10 cellular contexts compared by ENCODE assay signal in the genomic region with DNA sequence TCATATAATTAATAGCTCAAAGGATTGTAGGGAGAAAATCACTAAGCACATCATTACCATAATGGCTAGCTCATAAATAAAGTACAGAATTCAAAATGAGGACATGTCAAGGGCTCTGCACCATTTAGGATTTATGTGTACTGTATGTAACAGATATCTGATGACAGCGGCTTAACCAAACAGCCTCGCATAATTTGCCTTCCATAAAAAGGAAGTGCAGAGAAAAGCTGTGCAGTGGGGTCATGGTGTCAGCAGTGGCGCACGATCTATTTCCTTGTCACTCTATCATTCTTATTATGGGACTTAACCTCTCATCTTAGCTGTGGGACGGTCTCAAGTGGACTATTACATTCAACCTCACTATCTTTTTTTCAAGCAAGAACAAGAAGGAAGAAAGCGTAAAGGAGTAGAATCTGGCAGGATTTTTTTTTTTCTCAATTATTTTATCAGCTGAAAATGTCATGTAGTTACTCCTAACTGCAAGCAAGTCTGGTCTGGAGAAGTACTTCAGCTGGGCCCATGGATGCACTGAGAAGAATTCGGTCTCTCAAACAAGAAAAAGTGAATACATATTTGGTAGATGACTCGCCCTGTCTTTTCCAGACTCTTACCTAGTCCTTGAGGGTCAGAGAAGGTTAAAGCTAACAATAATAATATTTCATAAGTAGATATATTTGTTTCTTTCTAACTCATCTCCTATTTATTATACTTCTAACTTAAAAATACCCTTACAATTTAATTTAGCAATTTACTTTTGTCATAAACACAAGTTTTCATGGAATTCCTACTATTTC.
A peak's percentile ranks its signal among the peaks of the same experiment; 100 is the strongest.
DNase-seq lines count a peak whose midpoint lies in the region; ATAC-seq and TF ChIP-seq lines count a peak whose summit lies in the region.
"Had no signal": no experiment of that assay in that cellular context is flagged by ENCODE, and none has a peak within 500 bp of the region (broad histone marks: within the 10 kb centered on the region; RNA-seq: fewer than 3 reads in every experiment).

No MANE protein-coding gene starts in this region.

- in situ Hi-C loops in mammary epithelial cell (cut with MboI; ENCODE audit: low sequenced_read_pairs in 2 of 2), result no loop called here

- H3K27ac ChIP-seq in mammary epithelial cell (ENCODE audit: insufficient read depth, low read depth, low read length) (no peak overlapping the region), osteoblast (ENCODE audit: low read depth, low read length) (peak overlapping the region; percentile 59)

- peaks cover 34% of the 10 kb centered on the region for H3K4me1 ChIP-seq in mammary epithelial cell (ENCODE audit: insufficient read depth, low read length)
- H3K4me1 ChIP-seq in osteoblast (ENCODE audit: insufficient read depth, low read length), result peaks cover 56% of the 10 kb centered on the region
- no peaks in the 10 kb centered on the region for H3K4me1 ChIP-seq in BE2C

- no peak for TF ChIP-seq CTCF in mammary epithelial cell (conservative IDR thresholded peaks at IDR 0.05 in 1 of 2, IDR thresholded peaks at IDR 0.05 in 1 of 2; ENCODE audit: extremely low read depth in 1 of 2, insufficient read depth in 1 of 2, low read depth in 1 of 2, low read length in 2 of 2)
- no peak for TF ChIP-seq CTCF in osteoblast (IDR thresholded peaks at IDR 0.05; ENCODE audit: extremely low read depth, low read depth, low read length)
- TF ChIP-seq CTCF in BE2C (IDR thresholded peaks at IDR 0.05; ENCODE audit: low read depth, low read length), result no peak

- H3K9ac ChIP-seq in mammary epithelial cell (ENCODE audit: insufficient read depth, low read length), result no peak overlapping the region

- 94% methylated on average over 8 of the region's 8 CpGs for WGBS in mammary epithelial cell (ENCODE audit: low coverage, missing lambda C conversion rate)

- H2AFZ ChIP-seq in mammary epithelial cell (ENCODE audit: low read depth, low read length), result no peak overlapping the region
- peak overlapping the region; percentile 28 for H2AFZ ChIP-seq in osteoblast (ENCODE audit: low read length)

- DNase-seq in HCEC 1CT, result peak; percentile 2
- DNase-seq in NCI-H69 (lab: John Stamatoyannopoulos, UW), result peak; percentile 51
- DNase-seq in mammary epithelial cell, result peak; percentile 43
- peak; percentile 41 for DNase-seq in osteoblast (ENCODE audit: insufficient read length, low spot score, missing footprints)
- DNase-seq in BE2C, result no peak
- DNase-seq in ecto neural progenitor cell (ENCODE audit: low spot score), result no peak
- no peak for DNase-seq in NCI-H446 (lab: John Stamatoyannopoulos, UW)
- DNase-seq: activated naive CD4-positive, alpha-beta T cell; NCI-H2227 treated with DMSO at 0.1 percent for 48 hours had no signal

- dilution Hi-C loops in mammary epithelial cell (cut with HindIII; ENCODE audit: low sequenced_read_pairs), result no loop called here

- no peak overlapping the region for H3K4me3 ChIP-seq in mammary epithelial cell (replicated peaks in 1 of 3; ENCODE audit: insufficient read depth in 1 of 3, low read depth in 2 of 3, low read length in 3 of 3)
- H3K4me3 ChIP-seq in osteoblast (ENCODE audit: insufficient read depth, low read length), result no peak overlapping the region
- H3K4me3 ChIP-seq in BE2C (ENCODE audit: low read depth, low read length), result no peak overlapping the region

- no peak for ATAC-seq in HG03175 (IDR thresholded peaks at IDR 0.05; ENCODE audit: unreplicated experiment)

- no peaks in the 10 kb centered on the region for H3K36me3 ChIP-seq in mammary epithelial cell (ENCODE audit: insufficient read depth, low read length)
- no peaks in the 10 kb centered on the region for H3K36me3 ChIP-seq in osteoblast (ENCODE audit: insufficient read depth, low read length)
- no peaks in the 10 kb centered on the region for H3K36me3 ChIP-seq in BE2C

- H3K4me2 ChIP-seq in mammary epithelial cell (ENCODE audit: insufficient read depth, low read depth, low read length) (peak overlapping the region; percentile 25), osteoblast (ENCODE audit: insufficient read depth, low read length) (peak overlapping the region; percentile 33)

- H3K27me3 ChIP-seq in mammary epithelial cell (ENCODE audit: insufficient read depth, low read length) (no peaks in the 10 kb centered on the region), osteoblast (ENCODE audit: insufficient read depth, low read length) (no peaks in the 10 kb centered on the region), BE2C (no peaks in the 10 kb centered on the region; the same call in 1 of the 2 replicates)

- BruUV-seq in mammary epithelial cell (replicated peaks; lab: Mats Ljungman, UMichigan), result no TSS peak

- CTCF ChIA-PET in mammary epithelial cell (lab: Charles Lee; ENCODE audit: low non-redundant PET), result no interaction called here

- intact Hi-C loops in mammary epithelial cell (cut with micrococcal nuclease), result no loop called here

- H3K79me2 ChIP-seq in mammary epithelial cell (ENCODE audit: insufficient read depth, low read length), result no peaks in the 10 kb centered on the region
- H3K79me2 ChIP-seq in osteoblast (ENCODE audit: insufficient read depth, low read length), result no peaks in the 10 kb centered on the region

- H4K20me1 ChIP-seq in mammary epithelial cell (ENCODE audit: insufficient read depth, low read length), result no peaks in the 10 kb centered on the region
- no peaks in the 10 kb centered on the region for H4K20me1 ChIP-seq in osteoblast (ENCODE audit: insufficient read depth, low read length)

- H3K9me3 ChIP-seq in mammary epithelial cell (replicated peaks; ENCODE audit: insufficient read depth, low read length) (peaks cover 6% of the 10 kb centered on the region), osteoblast (ENCODE audit: low read depth, low read length) (no peaks in the 10 kb centered on the region), BE2C (no peaks in the 10 kb centered on the region)

Comparison
In these comparisons a context has a peak if more than half of its experiments do, and no peak if none do; other contexts are left out.
1. DNase-seq: peak in HCEC 1CT (single experiment), NCI-H69 (single experiment), mammary epithelial cell (single experiment) and osteoblast (single experiment); none in BE2C (single experiment), ecto neural progenitor cell (single experiment) and NCI-H446 (0 of 2).